Comparison of ENCODE assay signal across 1 cellular context in the genomic region with DNA sequence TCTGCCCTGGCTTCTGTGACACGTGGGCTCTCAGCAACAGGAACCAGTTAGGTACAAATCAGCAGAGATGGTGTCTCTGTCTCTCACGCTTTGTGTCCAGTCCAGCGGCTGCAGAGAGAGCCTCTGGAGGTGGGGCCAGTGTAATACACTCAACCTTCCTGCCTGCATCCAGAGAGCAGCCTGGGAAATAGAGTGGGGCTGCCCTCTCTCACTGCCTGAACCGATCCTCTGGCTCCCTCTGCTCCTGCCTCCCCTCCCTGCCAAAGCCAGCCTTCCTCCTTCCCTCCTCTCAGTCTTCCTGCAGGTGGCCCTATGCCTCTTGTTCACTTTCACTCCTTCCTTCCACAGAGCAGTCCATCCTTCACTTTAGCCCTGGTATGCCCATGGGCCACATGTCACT.
TF ChIP-seq lines count a peak whose summit lies in the region.

A gene with protein sequence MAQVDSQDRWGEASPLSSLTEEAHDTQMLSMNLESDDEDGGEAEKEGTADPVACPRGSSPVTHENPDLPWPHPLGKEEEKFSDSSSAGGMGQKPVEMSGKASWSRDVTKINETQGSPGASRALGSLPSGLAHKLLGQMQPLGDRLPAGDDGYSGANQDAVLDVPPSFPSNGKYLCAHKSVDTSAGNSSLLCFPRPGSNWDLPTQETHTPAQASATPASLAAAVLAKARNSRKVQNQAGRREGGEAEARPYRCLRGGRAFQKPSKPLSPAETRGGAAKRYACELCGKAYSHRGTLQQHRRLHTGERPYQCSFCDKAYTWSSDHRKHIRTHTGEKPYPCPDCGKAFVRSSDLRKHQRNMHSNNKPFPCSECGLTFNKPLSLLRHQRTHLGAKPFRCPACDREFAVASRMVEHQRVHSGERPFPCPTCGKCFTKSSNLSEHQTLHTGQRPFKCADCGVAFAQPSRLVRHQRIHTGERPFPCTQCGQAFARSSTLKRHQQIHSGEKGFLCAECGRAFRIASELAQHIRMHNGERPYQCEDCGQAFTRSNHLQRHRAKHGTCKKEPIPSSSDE (minus strand): TSS at position 116 of the 400 bp plus-strand sequence. CDS start 3,702 bp downstream, outside the sequence.

TF ChIP-seq in GM23338, 12 proteins besides CTCF, POLR2A, EP300 and RAD21:
- no peak for TF ChIP-seq POLR2AphosphoS5 (IDR thresholded peaks at IDR 0.05; ENCODE audit: low read depth)
- TF ChIP-seq ZNF331 (CRISPR knock-in tag; IDR thresholded peaks at IDR 0.05; ENCODE audit: low read depth) = no peak
- no peak for TF ChIP-seq CREB1 (CRISPR knock-in tag; IDR thresholded peaks at IDR 0.05; ENCODE audit: low read depth)
- TF ChIP-seq, protein P1, sequence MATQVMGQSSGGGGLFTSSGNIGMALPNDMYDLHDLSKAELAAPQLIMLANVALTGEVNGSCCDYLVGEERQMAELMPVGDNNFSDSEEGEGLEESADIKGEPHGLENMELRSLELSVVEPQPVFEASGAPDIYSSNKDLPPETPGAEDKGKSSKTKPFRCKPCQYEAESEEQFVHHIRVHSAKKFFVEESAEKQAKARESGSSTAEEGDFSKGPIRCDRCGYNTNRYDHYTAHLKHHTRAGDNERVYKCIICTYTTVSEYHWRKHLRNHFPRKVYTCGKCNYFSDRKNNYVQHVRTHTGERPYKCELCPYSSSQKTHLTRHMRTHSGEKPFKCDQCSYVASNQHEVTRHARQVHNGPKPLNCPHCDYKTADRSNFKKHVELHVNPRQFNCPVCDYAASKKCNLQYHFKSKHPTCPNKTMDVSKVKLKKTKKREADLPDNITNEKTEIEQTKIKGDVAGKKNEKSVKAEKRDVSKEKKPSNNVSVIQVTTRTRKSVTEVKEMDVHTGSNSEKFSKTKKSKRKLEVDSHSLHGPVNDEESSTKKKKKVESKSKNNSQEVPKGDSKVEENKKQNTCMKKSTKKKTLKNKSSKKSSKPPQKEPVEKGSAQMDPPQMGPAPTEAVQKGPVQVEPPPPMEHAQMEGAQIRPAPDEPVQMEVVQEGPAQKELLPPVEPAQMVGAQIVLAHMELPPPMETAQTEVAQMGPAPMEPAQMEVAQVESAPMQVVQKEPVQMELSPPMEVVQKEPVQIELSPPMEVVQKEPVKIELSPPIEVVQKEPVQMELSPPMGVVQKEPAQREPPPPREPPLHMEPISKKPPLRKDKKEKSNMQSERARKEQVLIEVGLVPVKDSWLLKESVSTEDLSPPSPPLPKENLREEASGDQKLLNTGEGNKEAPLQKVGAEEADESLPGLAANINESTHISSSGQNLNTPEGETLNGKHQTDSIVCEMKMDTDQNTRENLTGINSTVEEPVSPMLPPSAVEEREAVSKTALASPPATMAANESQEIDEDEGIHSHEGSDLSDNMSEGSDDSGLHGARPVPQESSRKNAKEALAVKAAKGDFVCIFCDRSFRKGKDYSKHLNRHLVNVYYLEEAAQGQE (IDR thresholded peaks at IDR 0.05; ENCODE audit: unreplicated experiment) = no peak
- TF ChIP-seq, protein P2, sequence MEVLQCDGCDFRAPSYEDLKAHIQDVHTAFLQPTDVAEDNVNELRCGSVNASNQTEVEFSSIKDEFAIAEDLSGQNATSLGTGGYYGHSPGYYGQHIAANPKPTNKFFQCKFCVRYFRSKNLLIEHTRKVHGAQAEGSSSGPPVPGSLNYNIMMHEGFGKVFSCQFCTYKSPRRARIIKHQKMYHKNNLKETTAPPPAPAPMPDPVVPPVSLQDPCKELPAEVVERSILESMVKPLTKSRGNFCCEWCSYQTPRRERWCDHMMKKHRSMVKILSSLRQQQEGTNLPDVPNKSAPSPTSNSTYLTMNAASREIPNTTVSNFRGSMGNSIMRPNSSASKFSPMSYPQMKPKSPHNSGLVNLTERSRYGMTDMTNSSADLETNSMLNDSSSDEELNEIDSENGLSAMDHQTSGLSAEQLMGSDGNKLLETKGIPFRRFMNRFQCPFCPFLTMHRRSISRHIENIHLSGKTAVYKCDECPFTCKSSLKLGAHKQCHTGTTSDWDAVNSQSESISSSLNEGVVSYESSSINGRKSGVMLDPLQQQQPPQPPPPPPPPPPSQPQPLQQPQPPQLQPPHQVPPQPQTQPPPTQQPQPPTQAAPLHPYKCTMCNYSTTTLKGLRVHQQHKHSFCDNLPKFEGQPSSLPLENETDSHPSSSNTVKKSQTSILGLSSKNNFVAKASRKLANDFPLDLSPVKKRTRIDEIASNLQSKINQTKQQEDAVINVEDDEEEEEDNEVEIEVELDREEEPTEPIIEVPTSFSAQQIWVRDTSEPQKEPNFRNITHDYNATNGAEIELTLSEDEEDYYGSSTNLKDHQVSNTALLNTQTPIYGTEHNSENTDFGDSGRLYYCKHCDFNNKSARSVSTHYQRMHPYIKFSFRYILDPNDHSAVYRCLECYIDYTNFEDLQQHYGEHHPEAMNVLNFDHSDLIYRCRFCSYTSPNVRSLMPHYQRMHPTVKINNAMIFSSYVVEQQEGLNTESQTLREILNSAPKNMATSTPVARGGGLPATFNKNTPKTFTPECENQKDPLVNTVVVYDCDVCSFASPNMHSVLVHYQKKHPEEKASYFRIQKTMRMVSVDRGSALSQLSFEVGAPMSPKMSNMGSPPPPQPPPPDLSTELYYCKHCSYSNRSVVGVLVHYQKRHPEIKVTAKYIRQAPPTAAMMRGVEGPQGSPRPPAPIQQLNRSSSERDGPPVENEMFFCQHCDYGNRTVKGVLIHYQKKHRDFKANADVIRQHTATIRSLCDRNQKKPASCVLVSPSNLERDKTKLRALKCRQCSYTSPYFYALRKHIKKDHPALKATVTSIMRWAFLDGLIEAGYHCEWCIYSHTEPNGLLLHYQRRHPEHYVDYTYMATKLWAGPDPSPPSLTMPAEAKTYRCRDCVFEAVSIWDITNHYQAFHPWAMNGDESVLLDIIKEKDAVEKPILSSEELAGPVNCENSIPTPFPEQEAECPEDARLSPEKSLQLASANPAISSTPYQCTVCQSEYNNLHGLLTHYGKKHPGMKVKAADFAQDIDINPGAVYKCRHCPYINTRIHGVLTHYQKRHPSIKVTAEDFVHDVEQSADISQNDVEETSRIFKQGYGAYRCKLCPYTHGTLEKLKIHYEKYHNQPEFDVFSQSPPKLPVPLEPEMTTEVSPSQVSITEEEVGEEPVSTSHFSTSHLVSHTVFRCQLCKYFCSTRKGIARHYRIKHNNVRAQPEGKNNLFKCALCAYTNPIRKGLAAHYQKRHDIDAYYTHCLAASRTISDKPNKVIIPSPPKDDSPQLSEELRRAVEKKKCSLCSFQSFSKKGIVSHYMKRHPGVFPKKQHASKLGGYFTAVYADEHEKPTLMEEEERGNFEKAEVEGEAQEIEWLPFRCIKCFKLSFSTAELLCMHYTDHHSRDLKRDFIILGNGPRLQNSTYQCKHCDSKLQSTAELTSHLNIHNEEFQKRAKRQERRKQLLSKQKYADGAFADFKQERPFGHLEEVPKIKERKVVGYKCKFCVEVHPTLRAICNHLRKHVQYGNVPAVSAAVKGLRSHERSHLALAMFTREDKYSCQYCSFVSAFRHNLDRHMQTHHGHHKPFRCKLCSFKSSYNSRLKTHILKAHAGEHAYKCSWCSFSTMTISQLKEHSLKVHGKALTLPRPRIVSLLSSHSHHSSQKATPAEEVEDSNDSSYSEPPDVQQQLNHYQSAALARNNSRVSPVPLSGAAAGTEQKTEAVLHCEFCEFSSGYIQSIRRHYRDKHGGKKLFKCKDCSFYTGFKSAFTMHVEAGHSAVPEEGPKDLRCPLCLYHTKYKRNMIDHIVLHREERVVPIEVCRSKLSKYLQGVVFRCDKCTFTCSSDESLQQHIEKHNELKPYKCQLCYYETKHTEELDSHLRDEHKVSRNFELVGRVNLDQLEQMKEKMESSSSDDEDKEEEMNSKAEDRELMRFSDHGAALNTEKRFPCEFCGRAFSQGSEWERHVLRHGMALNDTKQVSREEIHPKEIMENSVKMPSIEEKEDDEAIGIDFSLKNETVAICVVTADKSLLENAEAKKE (CRISPR knock-in tag; IDR thresholded peaks at IDR 0.05) = no peak
- TF ChIP-seq JUNB (IDR thresholded peaks at IDR 0.05; ENCODE audit: unreplicated experiment) = no peak
- TF ChIP-seq EZH2 (IDR thresholded peaks at IDR 0.05; ENCODE audit: low read depth, unreplicated experiment) = no peak
- no peak for TF ChIP-seq NANOG (IDR thresholded peaks at IDR 0.05; ENCODE audit: borderline replicate concordance)
- no peak for TF ChIP-seq STAT1 (IDR thresholded peaks at IDR 0.05; ENCODE audit: unreplicated experiment)
